ENCODE assay signal across 25 cellular contexts in the genomic region with DNA sequence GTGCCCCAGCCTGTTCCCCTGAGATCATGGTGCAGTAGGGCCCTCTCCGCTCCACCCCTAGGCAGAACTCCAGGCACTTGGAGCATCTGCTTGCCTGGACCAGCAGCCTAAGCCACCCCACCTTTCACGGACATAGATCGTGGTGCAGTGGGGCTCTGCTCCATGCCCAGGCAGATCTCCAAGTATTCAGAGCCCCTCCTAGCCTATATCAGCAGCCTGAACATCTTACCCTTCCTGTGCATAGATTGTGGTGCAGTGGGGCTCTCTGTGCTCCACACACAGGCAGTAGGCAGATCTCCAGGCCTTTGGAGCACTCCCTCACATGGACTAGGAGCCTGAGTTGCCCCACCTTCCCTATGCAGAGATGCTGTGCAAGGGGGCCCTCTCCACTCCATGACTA.
A peak's percentile ranks its signal among the peaks of the same experiment; 100 is the strongest.
DNase-seq lines count a peak whose midpoint lies in the region; ATAC-seq, FAIRE-seq and TF ChIP-seq lines count a peak whose summit lies in the region.
"Had no signal": no experiment of that assay in that cellular context is flagged by ENCODE, and none has a peak within 500 bp of the region (broad histone marks: within the 10 kb centered on the region; RNA-seq: fewer than 3 reads in every experiment).

No MANE protein-coding gene starts in this region.

- H3K9ac ChIP-seq in HCT116 (ENCODE audit: low read length) (no peak overlapping the region), endothelial cell of umbilical vein (replicated peaks; ENCODE audit: extremely low read depth, insufficient read depth, low read length) (no peak overlapping the region), neuronal stem cell (ENCODE audit: low read depth, low read length, poor library complexity) (no peak overlapping the region)

- H3K4ac ChIP-seq in neuronal stem cell (ENCODE audit: low read length) = no peak overlapping the region

- TF ChIP-seq CTCF in HCT116 (IDR thresholded peaks at IDR 0.05 in 2 of 3, conservative IDR thresholded peaks at IDR 0.05 in 1 of 3; ENCODE audit: borderline replicate concordance in 1 of 3, insufficient read depth in 1 of 3, low read depth in 2 of 3, low read length in 2 of 3) (no peak), OCI-LY7 (conservative IDR thresholded peaks at IDR 0.05; ENCODE audit: low read length) (no peak), endothelial cell of umbilical vein (IDR thresholded peaks at IDR 0.05; ENCODE audit: extremely low read depth in 1 of 2, insufficient read depth in 1 of 2, low read depth in 1 of 2, low read length in 2 of 2) (no peak), heart left ventricle (IDR thresholded peaks at IDR 0.05) (no peak)

- CTCF ChIA-PET in HCT116 (lab: Charles Lee) = interaction anchor here (1.3 kb wide), 1 partner anchor 9 kb away, joined by 4 read pairs; no protein-coding TSS in a partner anchor
- CTCF ChIA-PET in OCI-LY7 (lab: Charles Lee; ENCODE audit: unreplicated experiment) = no interaction called here
- CTCF ChIA-PET in endothelial cell of umbilical vein (lab: Charles Lee) = interaction anchor here (0.9 to 2.8 kb wide), 6 partner anchors 13 to 954 kb away, joined by 3 to 18 read pairs (median 8); no protein-coding TSS in a partner anchor

- WGBS in neuronal stem cell (ENCODE audit: extremely low coverage in 2 of 2, insufficient read length in 2 of 2, insufficient replicate concordance in 1 of 2), 2 donors = no CpG with 5 or more reads among the region's 3 CpGs
- WGBS in heart left ventricle, 4 donors = 95 to 100% (median 96%) methylated on average over 3 of the region's 3 CpGs

- H4K20me1 ChIP-seq in HCT116 (ENCODE audit: insufficient read depth) = no peaks in the 10 kb centered on the region
- H4K20me1 ChIP-seq in OCI-LY7 (ENCODE audit: insufficient read depth, low read length) = no peaks in the 10 kb centered on the region
- no peaks in the 10 kb centered on the region for H4K20me1 ChIP-seq in endothelial cell of umbilical vein (replicated peaks; ENCODE audit: control insufficient read depth, extremely low read depth, insufficient read depth, low read length)

- H3K4me2 ChIP-seq in HCT116 (ENCODE audit: low read length) = no peak overlapping the region
- no peak overlapping the region for H3K4me2 ChIP-seq in OCI-LY7 (ENCODE audit: low read length)
- H3K4me2 ChIP-seq in endothelial cell of umbilical vein (ENCODE audit: insufficient read depth, low read length) = no peak overlapping the region
- H3K4me2 ChIP-seq in neuronal stem cell (ENCODE audit: insufficient read depth, low read length, poor library complexity, severe bottlenecking) = no peak overlapping the region

- peak overlapping the region; percentile 12 for H3K18ac ChIP-seq in neuronal stem cell (ENCODE audit: low read length)

- H3K4me3 ChIP-seq in HCT116 (replicated peaks in 1 of 2; ENCODE audit: low read depth in 1 of 2, low read length in 2 of 2) = no peak overlapping the region
- H3K4me3 ChIP-seq in OCI-LY7 (ENCODE audit: low read depth, low read length, poor library complexity, severe bottlenecking) = no peak overlapping the region
- H3K4me3 ChIP-seq in endothelial cell of umbilical vein (replicated peaks in 1 of 3; ENCODE audit: insufficient read depth in 1 of 3, low read depth in 1 of 3, low read length in 3 of 3) = no peak overlapping the region
- H3K4me3 ChIP-seq in neuronal stem cell (ENCODE audit: low read length in 2 of 2) = peak overlapping the region in 1 of 2 donors; percentile 13
- no peak overlapping the region for H3K4me3 ChIP-seq in heart left ventricle
- H3K4me3 ChIP-seq: gastroesophageal sphincter, GM12878, lung, tibial artery had no signal

- POLR2A ChIA-PET in HCT116 (lab: Charles Lee) (no interaction called here), OCI-LY7 (lab: Charles Lee) (interaction anchor here (0.6 kb wide), 1 partner anchor 1591 kb away, joined by 5 read pairs; no protein-coding TSS in a partner anchor), endothelial cell of umbilical vein (lab: Charles Lee) (no interaction called here)

- no peaks in the 10 kb centered on the region for H3K4me1 ChIP-seq in HCT116 (ENCODE audit: control insufficient read depth in 1 of 2, insufficient read depth in 2 of 2, low read length in 2 of 2)
- no peaks in the 10 kb centered on the region for H3K4me1 ChIP-seq in OCI-LY7 (ENCODE audit: insufficient read depth, low read length, poor library complexity, severe bottlenecking)
- H3K4me1 ChIP-seq in endothelial cell of umbilical vein (ENCODE audit: control insufficient read depth, extremely low read depth, insufficient read depth, low read length) = no peaks in the 10 kb centered on the region
- no peaks in the 10 kb centered on the region for H3K4me1 ChIP-seq in neuronal stem cell (ENCODE audit: control insufficient read depth in 2 of 2, insufficient read depth in 1 of 2, low read depth in 1 of 2, low read length in 2 of 2)
- H3K4me1 ChIP-seq in heart left ventricle = no peaks in the 10 kb centered on the region
- H3K4me1 ChIP-seq: gastroesophageal sphincter had no signal

- H3K9me3 ChIP-seq in HCT116 (ENCODE audit: control insufficient read depth in 1 of 2, insufficient read depth in 1 of 2, low read depth in 1 of 2, low read length in 2 of 2) (peaks cover 11 to 14% of the 10 kb centered on the region in 2 experiments; a peak in 2 of 4 replicates), OCI-LY7 (ENCODE audit: low read length) (peaks cover 13% of the 10 kb centered on the region), endothelial cell of umbilical vein (replicated peaks; ENCODE audit: control insufficient read depth, insufficient read depth, low read length) (peaks cover 5% of the 10 kb centered on the region), neuronal stem cell (replicated peaks in 1 of 2; ENCODE audit: control insufficient read depth in 2 of 2, insufficient read depth in 1 of 2, low read depth in 1 of 2, low read length in 2 of 2) (peaks cover 26 to 31% of the 10 kb centered on the region in 2 donors), heart left ventricle (peaks cover 0 to 51% (median 30%) of the 10 kb centered on the region in 12 donors)

- FAIRE-seq in endothelial cell of umbilical vein (lab: Jason Lieb, UNC) = no peak
- FAIRE-seq: bronchial epithelial cell, GM12878, kidney had no signal

- peaks cover 14% of the 10 kb centered on the region for H3K79me1 ChIP-seq in neuronal stem cell (ENCODE audit: low read depth, low read length)

- H2BK12ac ChIP-seq in neuronal stem cell (ENCODE audit: low read length) = no peak overlapping the region

- DNase-seq in HCT116 (ENCODE audit: low read depth, low spot score) = no peak
- peak; percentile 0 for DNase-seq in OCI-LY7 (ENCODE audit: low spot score)
- DNase-seq in endothelial cell of umbilical vein (ENCODE audit: low read depth, low spot score) = peak; percentile 8
- peak; percentile 6 for DNase-seq in neuronal stem cell (ENCODE audit: low spot score)
- no peak for DNase-seq in heart left ventricle
- DNase-seq in left cardiac atrium = no peak
- DNase-seq in HUDEP-2 (lab: John Stamatoyannopoulos, UW; ENCODE audit: unreplicated experiment in 76 of 76) = no peak
- DNase-seq: activated CD4-positive, alpha-beta T cell treated with anti-CD3 and anti-CD28 coated beads, Interleukin-2, amount 50 U/mL, for 48 hours; activated effector memory CD4-positive, alpha-beta T cell treated with Interleukin-2 at 50 U/mL for 16 hours; CD8-positive, alpha-beta T cell; DMS153; GF-D8; kidney; NCI-H1105 treated with DMSO at 0.1 percent for 48 hours; NCI-H2081 treated with DMSO at 0.1 percent for 48 hours; stimulated activated CD4-positive, alpha-beta T cell treated with anti-CD3 and anti-CD28 coated beads, Interleukin-12 subunit alpha, Interleukin-12 subunit beta, amount 100 ng/mL, for 4 hours; stimulated activated CD4-positive, alpha-beta T cell treated with anti-CD3 and anti-CD28 coated beads, Interleukin-4, amount 100 ng/mL, for 4 hours; stimulated activated naive CD8-positive, alpha-beta T cell treated with anti-CD3 and anti-CD28 coated beads, Interleukin-15, Interleukin-2, amounts not matched to agents 100 U/mL and 50 U/mL, for 24 hours; T-helper 9 cell; tibial artery had no signal

- TF ChIP-seq POLR2A in HCT116 (IDR thresholded peaks at IDR 0.05; ENCODE audit: borderline replicate concordance, extremely low read depth, insufficient read depth, insufficient read length) (no peak), endothelial cell of umbilical vein (IDR thresholded peaks at IDR 0.05; ENCODE audit: low read depth, low read length) (no peak), heart left ventricle (IDR thresholded peaks at IDR 0.05) (no peak)

- no peak overlapping the region for H3K27ac ChIP-seq in HCT116 (ENCODE audit: low read depth, low read length)
- no peak overlapping the region for H3K27ac ChIP-seq in OCI-LY7 (ENCODE audit: low read depth, low read length, poor library complexity, severe bottlenecking)
- H3K27ac ChIP-seq in endothelial cell of umbilical vein (ENCODE audit: insufficient read depth, low read depth, low read length) = no peak overlapping the region
- H3K27ac ChIP-seq in neuronal stem cell (replicated peaks; ENCODE audit: low read length) = no peak overlapping the region
- no peak overlapping the region for H3K27ac ChIP-seq in heart left ventricle
- H3K27ac ChIP-seq: epithelial cell of prostate, gastroesophageal sphincter, tibial artery had no signal

- no TSS peak for BruUV-seq in HCT116 (replicated peaks; lab: Mats Ljungman, UMichigan)
- no TSS peak for BruUV-seq in OCI-LY7 (replicated peaks; lab: Mats Ljungman, UMichigan)
- no TSS peak for BruUV-seq in endothelial cell of umbilical vein (replicated peaks; lab: Mats Ljungman, UMichigan)

- no peak overlapping the region for H2BK5ac ChIP-seq in neuronal stem cell (ENCODE audit: low read length)

- no peak overlapping the region for H2AFZ ChIP-seq in HCT116 (ENCODE audit: low read depth, low read length, poor library complexity, severe bottlenecking)
- H2AFZ ChIP-seq in OCI-LY7 (ENCODE audit: low read length) = no peak overlapping the region
- H2AFZ ChIP-seq in endothelial cell of umbilical vein (ENCODE audit: low read depth, low read length) = no peak overlapping the region
- H2AFZ ChIP-seq in neuronal stem cell (ENCODE audit: low read length) = no peak overlapping the region

- no peak for ATAC-seq in HCT116
- ATAC-seq in heart left ventricle = no peak
- ATAC-seq in left cardiac atrium = no peak
- ATAC-seq: CD8-positive, alpha-beta T cell; stimulated activated naive CD8-positive, alpha-beta T cell treated with anti-CD3 and anti-CD28 coated beads, Interleukin-15, Interleukin-2, amounts not matched to agents 100 U/mL and 50 U/mL, for 24 hours had no signal

- RAD21 ChIA-PET in HCT116 (lab: Charles Lee; ENCODE audit: low non-redundant PET in 1 of 2, low total read pairs in 2 of 2, uncharacterized antibody in 2 of 2, unreplicated experiment in 2 of 2) = no interaction called here

- H3K27me3 ChIP-seq in HCT116 (ENCODE audit: insufficient read depth, low read length) (no peaks in the 10 kb centered on the region), endothelial cell of umbilical vein (ENCODE audit: control insufficient read depth in 2 of 2, insufficient read depth in 2 of 2, low read length in 2 of 2) (peaks cover 0 to 3% of the 10 kb centered on the region in 2 experiments), neuronal stem cell (ENCODE audit: control insufficient read depth in 3 of 3, insufficient read depth in 3 of 3, low read depth in 1 of 3, low read length in 3 of 3) (no peaks in the 10 kb centered on the region), heart left ventricle (no peaks in the 10 kb centered on the region)
- H3K27me3 ChIP-seq: gastroesophageal sphincter, tibial artery had no signal

- no peak overlapping the region for H2BK15ac ChIP-seq in neuronal stem cell (ENCODE audit: low read length)

- no peaks in the 10 kb centered on the region for H3K36me3 ChIP-seq in HCT116 (ENCODE audit: control insufficient read depth in 1 of 2, insufficient read depth in 2 of 2, low read length in 2 of 2)
- H3K36me3 ChIP-seq in OCI-LY7 (ENCODE audit: insufficient read depth, low read length) = no peaks in the 10 kb centered on the region
- H3K36me3 ChIP-seq in endothelial cell of umbilical vein (ENCODE audit: control insufficient read depth in 2 of 2, extremely low read depth in 1 of 2, insufficient read depth in 2 of 2, low read length in 2 of 2) = no peaks in the 10 kb centered on the region
- peaks cover 0 to 5% of the 10 kb centered on the region in 2 donors for H3K36me3 ChIP-seq in neuronal stem cell (replicated peaks in 1 of 2; ENCODE audit: control insufficient read depth in 2 of 2, insufficient read depth in 2 of 2, low read length in 2 of 2)
- H3K36me3 ChIP-seq in heart left ventricle = no peaks in the 10 kb centered on the region
- H3K36me3 ChIP-seq: gastroesophageal sphincter had no signal

- H2BK120ac ChIP-seq in neuronal stem cell (ENCODE audit: low read depth, low read length) = no peak overlapping the region

- no peaks in the 10 kb centered on the region for H3K9me2 ChIP-seq in HCT116 (ENCODE audit: insufficient read depth)
- H3K9me2 ChIP-seq in OCI-LY7 (ENCODE audit: insufficient read depth, low read length) = no peaks in the 10 kb centered on the region

- no peaks in the 10 kb centered on the region for H3K9me1 ChIP-seq in endothelial cell of umbilical vein (replicated peaks; ENCODE audit: control insufficient read depth, extremely low read depth, insufficient read depth, low read length)

- no peak overlapping the region for H4K8ac ChIP-seq in neuronal stem cell (ENCODE audit: low read depth, low read length)

- no peak overlapping the region for H2AK5ac ChIP-seq in neuronal stem cell (ENCODE audit: low read depth, low read length)

- H3K79me2 ChIP-seq in HCT116 (ENCODE audit: insufficient read depth, low read length) (no peaks in the 10 kb centered on the region), OCI-LY7 (ENCODE audit: insufficient read depth, low read depth, low read length) (no peaks in the 10 kb centered on the region), endothelial cell of umbilical vein (ENCODE audit: control insufficient read depth, insufficient read depth, low read length) (no peaks in the 10 kb centered on the region)

- TF ChIP-seq RAD21 in HCT116 (IDR thresholded peaks at IDR 0.05; ENCODE audit: low read depth) = no peak

- no peak overlapping the region for H4K91ac ChIP-seq in neuronal stem cell (ENCODE audit: low read depth, low read length, poor library complexity)

- intact Hi-C loops in HCT116 (cut with micrococcal nuclease) = no loop called here
- intact Hi-C loops in OCI-LY7 (cut with micrococcal nuclease; ENCODE audit: unreplicated experiment) = loop anchor here (5.0 kb wide), 1 partner anchor 465 kb away; no protein-coding TSS in a partner anchor
- intact Hi-C loops in endothelial cell of umbilical vein (cut with micrococcal nuclease) = loop anchor here (1.0 kb wide), 2 partner anchors 120 to 465 kb away; no protein-coding TSS in a partner anchor
- intact Hi-C loops in heart left ventricle (cut with DNase I) = no loop called here
- intact Hi-C loops in left cardiac atrium (cut with DNase I) = no loop called here

- H3K14ac ChIP-seq in neuronal stem cell (ENCODE audit: low read length) = no peak overlapping the region

- H3K23ac ChIP-seq in neuronal stem cell (ENCODE audit: low read depth, low read length, poor library complexity) = no peak overlapping the region

- dilution Hi-C loops in endothelial cell of umbilical vein (cut with MboI; ENCODE audit: extremely low pct_ligation_motif_present, low sequenced_read_pairs) = no loop called here

Comparison
In these comparisons a context has a peak if more than half of its experiments do, and no peak if none do; other contexts are left out.
1. DNase-seq: peak in OCI-LY7 (single experiment), endothelial cell of umbilical vein (single experiment) and neuronal stem cell (single experiment); none in HCT116 (single experiment), heart left ventricle (0 of 5), left cardiac atrium (single experiment) and HUDEP-2 (0 of 76).
2. intact Hi-C loops: an anchor here in OCI-LY7 (5.0 kb wide) and endothelial cell of umbilical vein (1.0 kb wide); none called in HCT116, heart left ventricle and left cardiac atrium.